Comparison of ENCODE assay signal across 15 cellular contexts in the genomic region with DNA sequence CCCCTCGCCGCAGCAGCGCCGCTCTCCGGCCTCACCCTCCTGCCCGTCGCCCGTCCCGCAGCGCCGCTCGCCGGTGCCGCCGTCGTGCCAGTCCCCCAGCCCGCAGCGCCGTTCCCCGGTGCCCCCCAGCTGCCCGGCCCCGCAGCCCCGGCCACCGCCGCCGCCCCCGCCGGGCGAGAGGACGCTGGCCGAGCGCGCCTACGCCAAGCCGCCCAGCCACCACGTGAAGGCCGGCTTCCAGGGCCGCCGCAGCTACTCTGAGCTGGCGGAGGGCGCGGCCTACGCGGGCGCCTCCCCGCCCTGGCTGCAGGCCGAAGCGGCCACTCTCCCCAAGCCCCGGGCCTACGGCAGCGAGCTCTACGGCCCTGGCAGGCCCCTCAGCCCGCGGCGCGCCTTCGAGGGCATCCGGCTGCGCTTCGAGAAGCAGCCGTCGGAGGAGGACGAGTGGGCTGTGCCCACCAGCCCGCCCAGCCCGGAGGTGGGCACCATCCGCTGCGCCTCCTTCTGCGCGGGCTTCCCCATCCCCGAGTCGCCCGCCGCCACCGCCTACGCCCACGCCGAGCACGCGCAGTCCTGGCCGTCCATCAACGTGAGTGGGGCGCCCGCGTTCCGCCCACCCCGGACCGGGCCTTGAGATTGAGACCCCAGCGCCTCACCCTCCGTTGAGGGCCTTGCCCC. TPM values are rescaled to one million over a fixed set of nuclear protein-coding genes. Genes with fewer than 3 reads are reported as not detected.
DNase-seq lines count a peak whose midpoint lies in the region; ATAC-seq, FAIRE-seq and TF ChIP-seq lines count a peak whose summit lies in the region.
"Had no signal": no experiment of that assay in that cellular context is flagged by ENCODE, and none has a peak within 500 bp of the region (broad histone marks: within the 10 kb centered on the region; RNA-seq: fewer than 3 reads in every experiment).

No MANE protein-coding gene starts in this region.

- TF ChIP-seq CTCF in cardiac fibroblast (IDR thresholded peaks at IDR 0.05; ENCODE audit: low read depth, low read length) (no peak), pancreas (IDR thresholded peaks at IDR 0.05) (no peak)

- H3K27me3 ChIP-seq in pancreas, result no peaks in the 10 kb centered on the region

- no peak for FAIRE-seq in pancreas (lab: Jason Lieb, UNC)
- FAIRE-seq: endothelial cell of umbilical vein, islet of Langerhans had no signal

- no peak overlapping the region for H3K27ac ChIP-seq in pancreas

- H3K9me3 ChIP-seq in pancreas, result no peaks in the 10 kb centered on the region

- no peaks in the 10 kb centered on the region for H3K4me1 ChIP-seq in pancreas

- intact Hi-C loops in pancreas (cut with DNase I), result no loop called here

- DNase-seq in ELF-1 (ENCODE audit: low read depth, low spot score), result peak; percentile 39
- DNase-seq in cardiac fibroblast (ENCODE audit: low read depth in 2 of 2), result peak; percentile 34 to 68
- peak; percentile 81 for DNase-seq in hepatic stellate cell (ENCODE audit: low spot score)
- peak in 5 of 6 donors; percentile 32 to 79 (median 58) for DNase-seq in pancreas
- DNase-seq in kidney tubule cell (ENCODE audit: low spot score), result no peak
- DNase-seq in NCI-H1436 (lab: John Stamatoyannopoulos, UW), result no peak
- DNase-seq: activated CD4-positive, alpha-beta T cell treated with anti-CD3 and anti-CD28 coated beads, Interleukin-2, amount 10 ng/mL, durations not matched to agents 24 days and 14 days; DMS79 treated with DMSO at 0.1 percent for 48 hours; NCI-H2107; nephron progenitor cell had no signal

- H3K36me3 ChIP-seq in pancreas, result no peaks in the 10 kb centered on the region

- 61 to 67% methylated on average over 60 to 89 of the region's 89 CpGs for WGBS in pancreas, 2 donors

- H3K4me3 ChIP-seq in cardiac fibroblast (replicated peaks in 1 of 2; ENCODE audit: low read depth in 2 of 2, low read length in 2 of 2) (no peak overlapping the region), pancreas (peak overlapping the region in 2 of 4 donors; percentile 17 to 18)

- ATAC-seq in pancreas, result peak; percentile 62 to 87 (median 76)
- ATAC-seq in HG02763 (IDR thresholded peaks at IDR 0.05; ENCODE audit: unreplicated experiment), result no peak
- no peak for ATAC-seq in HG03196 (IDR thresholded peaks at IDR 0.05; ENCODE audit: unreplicated experiment)

RNA-seq across cellular contexts. Expression of gene TBKBP1, which starts 15.0 kb away (rescaled TPM):
- 1 to 10 TPM; 4.7 to 7.0 (median 5.7) TPM for total RNA-seq in pancreas
- 10 to 100 TPM; 11.1 to 21.2 TPM for polyA plus RNA-seq in pancreas

RNA-seq across cellular contexts. Expression of gene TBX21, which starts 24.0 kb away (rescaled TPM):
- total RNA-seq in pancreas, result under 1 TPM in 5 of 6 donors, not detected in 1; 0.16 to 0.40 (median 0.19) TPM
- under 1 TPM in 1 of 2 donors, not detected in 1; 0.09 TPM for polyA plus RNA-seq in pancreas
- total RNA-seq: endothelial cell of umbilical vein, LHCN-M2 had no signal
- polyA plus RNA-seq: endothelial cell of umbilical vein had no signal

RNA-seq across cellular contexts. Expression of gene KPNB1, which starts 59.3 kb away (rescaled TPM):
- total RNA-seq in pancreas, result 100 to 1,000 TPM in 5 of 6 donors, 10 to 100 TPM in 1; 91.5 to 126 (median 118) TPM
- polyA plus RNA-seq in pancreas, result 10 to 100 TPM; 18.1 to 36.7 TPM

Comparison
In these comparisons a context has a peak if more than half of its experiments do, and no peak if none do; other contexts are left out.
1. DNase-seq: peak in ELF-1 (single experiment), cardiac fibroblast (2 of 2), hepatic stellate cell (single experiment) and pancreas (5 of 6); none in kidney tubule cell (single experiment) and NCI-H1436 (single experiment).
2. ATAC-seq: peak in pancreas (4 of 4); none in HG02763 (single experiment) and HG03196 (single experiment).